18 cellular contexts compared by ENCODE assay signal in the genomic region with DNA sequence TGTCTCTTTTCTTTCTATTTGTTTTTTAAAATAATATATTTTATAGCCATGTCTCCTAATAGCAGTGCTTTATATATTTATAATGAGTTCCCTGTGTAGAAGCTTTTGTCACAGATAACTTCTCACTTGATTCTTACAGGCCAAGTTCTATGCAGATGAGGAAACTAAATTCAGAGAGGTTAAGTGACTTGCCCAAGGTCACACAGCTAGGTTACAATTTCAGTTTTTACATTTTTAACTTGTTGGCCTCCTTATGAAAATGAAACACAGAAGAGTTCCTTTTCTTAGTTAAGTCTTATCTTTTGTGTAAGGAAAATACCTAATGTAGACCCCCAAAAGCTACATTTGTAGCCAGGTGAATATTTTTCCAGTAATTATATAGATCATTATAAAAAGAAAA.
DNase-seq lines count a peak whose midpoint lies in the region; TF ChIP-seq lines count a peak whose summit lies in the region.
"Had no signal": no experiment of that assay in that cellular context is flagged by ENCODE, and none has a peak within 500 bp of the region (broad histone marks: within the 10 kb centered on the region; RNA-seq: fewer than 3 reads in every experiment).

No MANE protein-coding gene starts in this region.

- DNase-seq in dorsolateral prefrontal cortex (no peak), epithelial cell of prostate (ENCODE audit: low read depth, low spot score) (no peak), mesenchymal stem cell (no peak), ecto neural progenitor cell (ENCODE audit: low spot score) (no peak), NCI-H446 treated with DMSO at 0.1 percent for 48 hours (lab: John Stamatoyannopoulos, UW) (no peak)
- no peak for DNase-seq in activated T-helper 2 cell treated with anti-CD3 and anti-CD28 coated beads, Interferon-gamma antibody, Interleukin-2, Interleukin-4, amounts not matched to agents 10 μg/mL and 5 μg/mL and 100 μg/mL, durations not matched to agents 14 hours and 24 hours and 36 hours (ENCODE audit: low spot score)
- DNase-seq in activated CD4-positive, alpha-beta memory T cell treated with anti-CD3 and anti-CD28 coated beads, Interleukin-2, amount 10 ng/mL, durations not matched to agents 7 days and 5 days: no peak
- DNase-seq: Caco-2; CD4-positive, CD25-positive, alpha-beta regulatory T cell; CD8-positive, alpha-beta T cell; DMS153; DND-41; H9 had no signal

- no peaks in the 10 kb centered on the region for H3K27me3 Mint-ChIP-seq in activated T-helper 2 cell treated with anti-CD3 and anti-CD28 coated beads, Interferon-gamma antibody, Interleukin-2, Interleukin-4, amounts not matched to agents 10 μg/mL and 5 μg/mL and 100 μg/mL, durations not matched to agents 14 hours and 24 hours and 36 hours (ENCODE audit: low read depth)
- no peaks in the 10 kb centered on the region for H3K27me3 Mint-ChIP-seq in activated CD4-positive, alpha-beta memory T cell treated with anti-CD3 and anti-CD28 coated beads, Interleukin-2, amount 10 ng/mL, durations not matched to agents 7 days and 5 days
- H3K27me3 Mint-ChIP-seq: CD4-positive, CD25-positive, alpha-beta regulatory T cell had no signal

- H4K20me1 ChIP-seq in OCI-LY1 (ENCODE audit: insufficient read depth, low read length): no peaks in the 10 kb centered on the region
- H4K20me1 ChIP-seq: BLaER1 had no signal

- no peaks in the 10 kb centered on the region for H3K79me1 ChIP-seq in mesenchymal stem cell (replicated peaks; ENCODE audit: low read length, poor library complexity, severe bottlenecking)

- no peaks in the 10 kb centered on the region for H3K79me2 ChIP-seq in OCI-LY1 (ENCODE audit: insufficient read depth, low read length)

- CTCF ChIA-PET in activated CD4-positive, alpha-beta memory T cell treated with anti-CD3 and anti-CD28 coated beads, Interleukin-2, amount 10 ng/mL, durations not matched to agents 7 days and 5 days (lab: Charles Lee): interaction anchor here (1.2 kb wide), 1 partner anchor 622 kb away, joined by 3 read pairs; no protein-coding TSS in a partner anchor

- no peak overlapping the region for H3K4me3 Mint-ChIP-seq in activated T-helper 2 cell treated with anti-CD3 and anti-CD28 coated beads, Interferon-gamma antibody, Interleukin-2, Interleukin-4, amounts not matched to agents 10 μg/mL and 5 μg/mL and 100 μg/mL, durations not matched to agents 14 hours and 24 hours and 36 hours (ENCODE audit: low read depth)
- H3K4me3 Mint-ChIP-seq in activated CD4-positive, alpha-beta memory T cell treated with anti-CD3 and anti-CD28 coated beads, Interleukin-2, amount 10 ng/mL, durations not matched to agents 7 days and 5 days: no peak overlapping the region
- H3K4me3 Mint-ChIP-seq: B cell; CD4-positive, CD25-positive, alpha-beta regulatory T cell; CD8-positive, alpha-beta T cell; H9 had no signal

- H2BK120ac ChIP-seq in mesenchymal stem cell (ENCODE audit: low read depth, low read length): no peak overlapping the region

- H3K27ac Mint-ChIP-seq in activated T-helper 2 cell treated with anti-CD3 and anti-CD28 coated beads, Interferon-gamma antibody, Interleukin-2, Interleukin-4, amounts not matched to agents 10 μg/mL and 5 μg/mL and 100 μg/mL, durations not matched to agents 14 hours and 24 hours and 36 hours: no peak overlapping the region
- no peak overlapping the region for H3K27ac Mint-ChIP-seq in activated CD4-positive, alpha-beta memory T cell treated with anti-CD3 and anti-CD28 coated beads, Interleukin-2, amount 10 ng/mL, durations not matched to agents 7 days and 5 days
- H3K27ac Mint-ChIP-seq: B cell; CD4-positive, CD25-positive, alpha-beta regulatory T cell; CD8-positive, alpha-beta T cell had no signal

- no peak overlapping the region for H3K18ac ChIP-seq in mesenchymal stem cell (ENCODE audit: low read depth in 1 of 2, low read length in 2 of 2)

- H3K4me2 ChIP-seq in OCI-LY1 (ENCODE audit: low read length): peak overlapping the region; percentile 10; the same call in 1 of the 2 replicates
- H3K4me2 ChIP-seq in mesenchymal stem cell (ENCODE audit: low read length, poor library complexity, severe bottlenecking): no peak overlapping the region
- H3K4me2 ChIP-seq: BLaER1 had no signal

- no peak overlapping the region for H2BK12ac ChIP-seq in mesenchymal stem cell (ENCODE audit: low read length in 2 of 2)

- H3K4me1 Mint-ChIP-seq in activated T-helper 2 cell treated with anti-CD3 and anti-CD28 coated beads, Interferon-gamma antibody, Interleukin-2, Interleukin-4, amounts not matched to agents 10 μg/mL and 5 μg/mL and 100 μg/mL, durations not matched to agents 14 hours and 24 hours and 36 hours (ENCODE audit: low read depth): no peaks in the 10 kb centered on the region
- no peaks in the 10 kb centered on the region for H3K4me1 Mint-ChIP-seq in activated CD4-positive, alpha-beta memory T cell treated with anti-CD3 and anti-CD28 coated beads, Interleukin-2, amount 10 ng/mL, durations not matched to agents 7 days and 5 days
- H3K4me1 Mint-ChIP-seq: B cell; CD4-positive, CD25-positive, alpha-beta regulatory T cell had no signal

- no peak overlapping the region for H3K4ac ChIP-seq in mesenchymal stem cell (ENCODE audit: low read depth in 1 of 2, low read length in 2 of 2)

- H3K9me3 Mint-ChIP-seq in activated T-helper 2 cell treated with anti-CD3 and anti-CD28 coated beads, Interferon-gamma antibody, Interleukin-2, Interleukin-4, amounts not matched to agents 10 μg/mL and 5 μg/mL and 100 μg/mL, durations not matched to agents 14 hours and 24 hours and 36 hours: no peaks in the 10 kb centered on the region
- no peaks in the 10 kb centered on the region for H3K9me3 Mint-ChIP-seq in activated CD4-positive, alpha-beta memory T cell treated with anti-CD3 and anti-CD28 coated beads, Interleukin-2, amount 10 ng/mL, durations not matched to agents 7 days and 5 days
- H3K9me3 Mint-ChIP-seq: CD8-positive, alpha-beta T cell; H9 had no signal

- H3K9ac ChIP-seq in OCI-LY1 (ENCODE audit: low read length): no peak overlapping the region; the same call in 1 of the 2 replicates
- H3K9ac ChIP-seq in mesenchymal stem cell (ENCODE audit: low read length): peak overlapping the region; percentile 28
- H3K9ac ChIP-seq: BLaER1 had no signal

- H4K8ac ChIP-seq in mesenchymal stem cell (ENCODE audit: low read length): no peak overlapping the region

- H3K23ac ChIP-seq in mesenchymal stem cell (ENCODE audit: low read length in 2 of 2): no peak overlapping the region

- POLR2A ChIA-PET in activated CD4-positive, alpha-beta memory T cell treated with anti-CD3 and anti-CD28 coated beads, Interleukin-2, amount 10 ng/mL, durations not matched to agents 7 days and 5 days (lab: Charles Lee): no interaction called here

- H2AFZ ChIP-seq in OCI-LY1 (ENCODE audit: low read length) (no peak overlapping the region), mesenchymal stem cell (ENCODE audit: low read depth, low read length) (no peak overlapping the region)

- no peaks in the 10 kb centered on the region for H3F3A ChIP-seq in OCI-LY1 (ENCODE audit: insufficient read depth, low read length)

- H3K27ac ChIP-seq in OCI-LY1 (ENCODE audit: low read depth, low read length, poor library complexity, severe bottlenecking): peak overlapping the region; percentile 57
- peak overlapping the region in 39 of 59 donors; percentile 15 to 93 (median 75) for H3K27ac ChIP-seq in dorsolateral prefrontal cortex
- peak overlapping the region; percentile 97 for H3K27ac ChIP-seq in epithelial cell of prostate
- H3K27ac ChIP-seq in mesenchymal stem cell (ENCODE audit: low read length, poor library complexity, severe bottlenecking): no peak overlapping the region
- H3K27ac ChIP-seq: 22Rv1, BLaER1, C4-2B had no signal

- no peak overlapping the region for H2BK15ac ChIP-seq in mesenchymal stem cell (ENCODE audit: low read depth, poor library complexity, severe bottlenecking)

- peaks cover 96% of the 10 kb centered on the region for H3K4me1 ChIP-seq in OCI-LY1 (ENCODE audit: insufficient read depth, low read length, severe bottlenecking)
- peaks cover 2% of the 10 kb centered on the region for H3K4me1 ChIP-seq in mesenchymal stem cell (ENCODE audit: control insufficient read depth, insufficient read depth, low read depth, low read length)
- H3K4me1 ChIP-seq: Caco-2 had no signal

- TF ChIP-seq CTCF in OCI-LY1 (IDR thresholded peaks at IDR 0.05; ENCODE audit: low read length): no peak
- no peak for TF ChIP-seq CTCF in dorsolateral prefrontal cortex (IDR thresholded peaks at IDR 0.05 in 54 of 56, conservative IDR thresholded peaks at IDR 0.05 in 2 of 56; ENCODE audit: low read depth in 1 of 56, partially characterized antibody in 56 of 56)

- H3K14ac ChIP-seq in mesenchymal stem cell (ENCODE audit: low read length in 2 of 2): no peak overlapping the region

- H3K36me3 ChIP-seq in OCI-LY1 (ENCODE audit: insufficient read depth, low read length): no peaks in the 10 kb centered on the region
- no peaks in the 10 kb centered on the region for H3K36me3 ChIP-seq in mesenchymal stem cell (ENCODE audit: control insufficient read depth in 1 of 2, insufficient read depth in 2 of 2, low read depth in 1 of 2, low read length in 2 of 2)
- H3K36me3 ChIP-seq: BLaER1 had no signal

- H3K9me3 ChIP-seq in OCI-LY1 (ENCODE audit: low read length) (no peaks in the 10 kb centered on the region), mesenchymal stem cell (ENCODE audit: control insufficient read depth, low read length) (no peaks in the 10 kb centered on the region)
- H3K9me3 ChIP-seq: BLaER1, Caco-2 had no signal

- H4K91ac ChIP-seq in mesenchymal stem cell (ENCODE audit: low read length): no peak overlapping the region

- H3K36me3 Mint-ChIP-seq in activated T-helper 2 cell treated with anti-CD3 and anti-CD28 coated beads, Interferon-gamma antibody, Interleukin-2, Interleukin-4, amounts not matched to agents 10 μg/mL and 5 μg/mL and 100 μg/mL, durations not matched to agents 14 hours and 24 hours and 36 hours (ENCODE audit: low read depth): no peaks in the 10 kb centered on the region
- H3K36me3 Mint-ChIP-seq in activated CD4-positive, alpha-beta memory T cell treated with anti-CD3 and anti-CD28 coated beads, Interleukin-2, amount 10 ng/mL, durations not matched to agents 7 days and 5 days (ENCODE audit: low read depth): no peaks in the 10 kb centered on the region
- H3K36me3 Mint-ChIP-seq: CD4-positive, CD25-positive, alpha-beta regulatory T cell; CD8-positive, alpha-beta T cell had no signal

- H3K27me3 ChIP-seq in OCI-LY1 (ENCODE audit: insufficient read depth, low read length) (no peaks in the 10 kb centered on the region), dorsolateral prefrontal cortex (no peaks in the 10 kb centered on the region), mesenchymal stem cell (ENCODE audit: control insufficient read depth in 1 of 2, insufficient read depth in 1 of 2, low read length in 2 of 2) (no peaks in the 10 kb centered on the region)
- H3K27me3 ChIP-seq: BLaER1 had no signal

- H2BK5ac ChIP-seq in mesenchymal stem cell (ENCODE audit: low read depth, low read length, poor library complexity, severe bottlenecking): no peak overlapping the region

- H3K4me3 ChIP-seq in OCI-LY1 (ENCODE audit: low read depth, low read length, poor library complexity, severe bottlenecking): no peak overlapping the region
- no peak overlapping the region for H3K4me3 ChIP-seq in dorsolateral prefrontal cortex
- no peak overlapping the region for H3K4me3 ChIP-seq in mesenchymal stem cell (ENCODE audit: insufficient read depth in 1 of 2, low read depth in 1 of 2, low read length in 2 of 2)
- H3K4me3 ChIP-seq: BLaER1 had no signal

- H2AK5ac ChIP-seq in mesenchymal stem cell (ENCODE audit: low read length, severe bottlenecking): no peak overlapping the region

- intact Hi-C loops in dorsolateral prefrontal cortex (cut with DNase I): no loop called here
- intact Hi-C loops in activated T-helper 2 cell treated with anti-CD3 and anti-CD28 coated beads, Interferon-gamma antibody, Interleukin-2, Interleukin-4, amounts not matched to agents 10 μg/mL and 5 μg/mL and 100 μg/mL, durations not matched to agents 14 hours and 24 hours and 36 hours (cut with micrococcal nuclease): no loop called here

- H3K9me2 ChIP-seq in OCI-LY1 (ENCODE audit: low read depth, low read length): no peaks in the 10 kb centered on the region
